1 cellular context compared by ENCODE assay signal in genomic region chr1:153583514-153583913, GRCh38. TPM values are rescaled to one million over a fixed set of nuclear protein-coding genes. Genes with fewer than 3 reads are reported as not detected.
"Had no signal": no experiment of that assay in that cellular context is flagged by ENCODE, and none has a peak within 500 bp of the region (broad histone marks: within the 10 kb centered on the region; RNA-seq: fewer than 3 reads in every experiment).

No MANE protein-coding gene starts in this region.

RNA-seq across cellular contexts. Expression of gene S100A3, which starts 34.5 kb away (rescaled TPM):
- total RNA-seq: GM12878 had no signal
